8 cellular contexts compared by ENCODE assay signal in genomic region chr17:49031965-49032928, GRCh38. TPM values are rescaled to one million over a fixed set of nuclear protein-coding genes. Genes with fewer than 3 reads are reported as not detected.
A peak's percentile ranks its signal among the peaks of the same experiment; 100 is the strongest.
DNase-seq lines count a peak whose midpoint lies in the region; ATAC-seq and TF ChIP-seq lines count a peak whose summit lies in the region.

No MANE protein-coding gene starts in this region.

- no peaks in the 10 kb centered on the region for H3K79me2 ChIP-seq in ACC112 (ENCODE audit: control insufficient read depth, insufficient read depth, low read length, unreplicated experiment)

- H3K4me1 Mint-ChIP-seq in stimulated activated naive B cell treated with anti-CD40 and anti-IgM and Interleukin-4, amounts not matched to agents 10 μg/mL and 1 μg/mL and 100 μg/mL, for 72 hours: peaks cover 3 to 9% of the 10 kb centered on the region in 2 donors

- H3K36me3 ChIP-seq in ACC112 (ENCODE audit: insufficient read depth, low read length): no peaks in the 10 kb centered on the region

- peak overlapping the region; percentile 32; the same call in 1 of the 2 replicates for H3K4me3 ChIP-seq in ACC112 (ENCODE audit: low read depth, low read length)

- ATAC-seq in left lobe of liver: peak; percentile 93
- peak; percentile 90 to 95 for ATAC-seq in stimulated activated naive B cell treated with anti-CD40 and anti-IgM and Interleukin-4, amounts not matched to agents 10 μg/mL and 1 μg/mL and 100 μg/mL, for 72 hours (replicated peaks)

- H3K4me1 ChIP-seq in ACC112 (ENCODE audit: control insufficient read depth, insufficient read depth, low read length, unreplicated experiment): no peaks in the 10 kb centered on the region

- H2AFZ ChIP-seq in ACC112 (ENCODE audit: low read length, unreplicated experiment): no peak overlapping the region

- H3K27me3 Mint-ChIP-seq in stimulated activated naive B cell treated with anti-CD40 and anti-IgM and Interleukin-4, amounts not matched to agents 10 μg/mL and 1 μg/mL and 100 μg/mL, for 72 hours: peaks cover 14 to 25% of the 10 kb centered on the region in 2 donors

- H3K27me3 ChIP-seq in ACC112 (ENCODE audit: insufficient read depth, low read length): no peaks in the 10 kb centered on the region

- H3K27ac Mint-ChIP-seq in stimulated activated naive B cell treated with anti-CD40 and anti-IgM and Interleukin-4, amounts not matched to agents 10 μg/mL and 1 μg/mL and 100 μg/mL, for 72 hours: no peak overlapping the region

- H3K27ac ChIP-seq in ACC112 (ENCODE audit: low read depth, low read length): no peak overlapping the region

- H3K9me3 Mint-ChIP-seq in stimulated activated naive B cell treated with anti-CD40 and anti-IgM and Interleukin-4, amounts not matched to agents 10 μg/mL and 1 μg/mL and 100 μg/mL, for 72 hours: peaks cover 2 to 3% of the 10 kb centered on the region in 2 donors

- peaks cover 0 to 4% of the 10 kb centered on the region in 2 donors for H3K36me3 Mint-ChIP-seq in stimulated activated naive B cell treated with anti-CD40 and anti-IgM and Interleukin-4, amounts not matched to agents 10 μg/mL and 1 μg/mL and 100 μg/mL, for 72 hours

- TF ChIP-seq CTCF in GM12872 (IDR thresholded peaks at IDR 0.05; ENCODE audit: insufficient read depth, low read depth, low read length): peak; percentile 81

- DNase-seq in NCI-H1694 treated with DMSO at 0.1 percent for 48 hours (lab: John Stamatoyannopoulos, UW): peak; percentile 74
- peak; percentile 4 for DNase-seq in T follicular helper cell (ENCODE audit: low read depth)
- peak; percentile 28 for DNase-seq in cerebellum (ENCODE audit: low spot score)
- no peak for DNase-seq in left lobe of liver (ENCODE audit: low spot score)
- peak; percentile 41 for DNase-seq in stimulated activated naive B cell treated with anti-CD40 and anti-IgM and Interleukin-4, amounts not matched to agents 10 μg/mL and 1 μg/mL and 100 μg/mL, for 72 hours
- DNase-seq in middle frontal gyrus (ENCODE audit: extremely low spot score, low spot score): no peak

- H3K4me3 Mint-ChIP-seq in stimulated activated naive B cell treated with anti-CD40 and anti-IgM and Interleukin-4, amounts not matched to agents 10 μg/mL and 1 μg/mL and 100 μg/mL, for 72 hours: no peak overlapping the region

RNA-seq across cellular contexts. Expression of gene IGF2BP1, which starts 35.1 kb away (rescaled TPM):
- 8.5 TPM for total RNA-seq in cerebellum
- 1.2 TPM for total RNA-seq in left lobe of liver

Comparison
In these comparisons a context has a peak if more than half of its experiments do, and no peak if none do; other contexts are left out.
1. DNase-seq: peak in NCI-H1694 treated with DMSO at 0.1 percent for 48 hours (single experiment), T follicular helper cell (single experiment), cerebellum (single experiment) and stimulated activated naive B cell treated with anti-CD40 and anti-IgM and Interleukin-4, amounts not matched to agents 10 μg/mL and 1 μg/mL and 100 μg/mL, for 72 hours (single experiment); none in left lobe of liver (single experiment) and middle frontal gyrus (single experiment).